In the genomic region with DNA sequence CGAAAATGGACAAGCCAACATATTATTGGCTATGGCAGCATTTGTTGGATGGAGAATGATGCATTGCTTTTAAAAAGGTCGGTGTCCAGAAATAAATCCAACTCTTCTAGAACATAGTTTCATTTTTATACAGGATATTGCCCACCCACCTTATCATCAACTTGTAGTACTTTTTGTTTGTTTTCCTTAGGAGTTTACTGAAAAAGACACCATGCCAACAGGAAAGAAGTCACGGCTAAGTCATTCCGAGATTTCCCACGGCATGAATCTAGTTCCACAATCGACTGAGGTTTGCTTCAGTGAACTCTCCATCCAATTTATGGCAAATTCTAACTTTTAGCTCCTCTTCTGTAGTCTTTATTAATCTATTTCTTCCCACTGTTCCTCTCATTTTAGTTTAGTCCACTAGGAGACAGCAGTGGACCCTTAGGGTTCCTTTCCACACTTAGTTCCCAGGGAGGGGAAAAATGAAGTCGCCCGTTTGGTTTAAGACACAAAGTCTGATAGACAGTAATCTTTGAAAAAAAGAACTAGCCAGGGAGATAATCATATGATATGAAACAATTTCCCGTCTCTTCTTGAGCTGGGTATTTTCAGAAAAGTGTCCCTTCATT, we compare ENCODE assay signal across 18 cellular contexts.
DNase-seq lines count a peak whose midpoint lies in the region; ATAC-seq and TF ChIP-seq lines count a peak whose summit lies in the region.
"Had no signal": no experiment of that assay in that cellular context is flagged by ENCODE, and none has a peak within 500 bp of the region (broad histone marks: within the 10 kb centered on the region; RNA-seq: fewer than 3 reads in every experiment).

No MANE protein-coding gene starts in this region.

- H3K9me3 Mint-ChIP-seq in osteocyte (ENCODE audit: unreplicated experiment) = no peaks in the 10 kb centered on the region
- H3K9me3 Mint-ChIP-seq: activated CD4-positive, alpha-beta memory T cell treated with anti-CD3 and anti-CD28 coated beads, Interleukin-2, amount 10 ng/mL, durations not matched to agents 7 days and 5 days; activated T-cell treated with anti-CD3 and anti-CD28 coated beads, Interleukin-2, amount 50 U/mL, for 72 hours; effector memory CD8-positive, alpha-beta T cell had no signal

- DNase-seq in H7 = peak; percentile 32
- DNase-seq in PC-9 = no peak
- no peak for DNase-seq in epithelial cell of esophagus (ENCODE audit: low read depth)
- DNase-seq in osteocyte (ENCODE audit: extremely low spot score, unreplicated experiment) = no peak
- no peak for DNase-seq in AG20443 (ENCODE audit: low spot score)
- no peak for DNase-seq in EL
- no peak for DNase-seq in HK-2 (ENCODE audit: unreplicated experiment)
- DNase-seq: activated CD4-positive, alpha-beta memory T cell treated with anti-CD3 and anti-CD28 coated beads, Interleukin-2, amount 10 ng/mL, durations not matched to agents 7 days and 5 days; activated T-cell treated with anti-CD3 and anti-CD28 coated beads, Interleukin-2, amount 50 U/mL, for 72 hours; Calu3; effector memory CD8-positive, alpha-beta T cell; gastrocnemius medialis; left ventricle myocardium inferior; NCI-H1417 treated with DMSO at 0.1 percent for 48 hours; pancreas; T-helper 1 cell had no signal

- H3K79me2 ChIP-seq in PC-9 (ENCODE audit: low read depth) = no peaks in the 10 kb centered on the region

- H3K27me3 Mint-ChIP-seq in osteocyte (ENCODE audit: unreplicated experiment) = no peaks in the 10 kb centered on the region
- H3K27me3 Mint-ChIP-seq: activated CD4-positive, alpha-beta memory T cell treated with anti-CD3 and anti-CD28 coated beads, Interleukin-2, amount 10 ng/mL, durations not matched to agents 7 days and 5 days; activated naive CD8-positive, alpha-beta T cell; effector memory CD8-positive, alpha-beta T cell had no signal

- POLR2A ChIA-PET in PC-9 (lab: Charles Lee; ENCODE audit: unreplicated experiment) = interaction anchor here (0.7 kb wide), 1 partner anchor 200 kb away, joined by 7 read pairs; no protein-coding TSS in a partner anchor

- 0 out of 2 replicates have a peak, but pooled peaks have one; percentile 14 for TF ChIP-seq CTCF in PC-9 (conservative IDR thresholded peaks at IDR 0.05)
- TF ChIP-seq CTCF in epithelial cell of esophagus (IDR thresholded peaks at IDR 0.05; ENCODE audit: insufficient read depth, low read depth, low read length, missing control alignments) = peak; percentile 5
- peak; percentile 16 for TF ChIP-seq CTCF in osteocyte (IDR thresholded peaks at IDR 0.05)

- H3K4me3 Mint-ChIP-seq in osteocyte (ENCODE audit: unreplicated experiment) = no peak overlapping the region
- H3K4me3 Mint-ChIP-seq: activated CD4-positive, alpha-beta memory T cell treated with anti-CD3 and anti-CD28 coated beads, Interleukin-2, amount 10 ng/mL, durations not matched to agents 7 days and 5 days; activated naive CD8-positive, alpha-beta T cell; activated T-cell treated with anti-CD3 and anti-CD28 coated beads, Interleukin-2, amount 50 U/mL, for 72 hours; effector memory CD8-positive, alpha-beta T cell had no signal

- ATAC-seq in HG03025 (IDR thresholded peaks at IDR 0.05; ENCODE audit: low FRiP score, unreplicated experiment) = no peak
- ATAC-seq: activated T-cell treated with anti-CD3 and anti-CD28 coated beads, Interleukin-2, amount 50 U/mL, for 72 hours; effector memory CD8-positive, alpha-beta T cell; gastrocnemius medialis; pancreas had no signal

- no peaks in the 10 kb centered on the region for H3K27me3 ChIP-seq in H7 (ENCODE audit: control insufficient read depth, insufficient read depth, low read length)
- no peaks in the 10 kb centered on the region for H3K27me3 ChIP-seq in PC-9 (ENCODE audit: insufficient read depth, low read depth)
- H3K27me3 ChIP-seq: gastrocnemius medialis, pancreas had no signal

- H3K27ac ChIP-seq in PC-9 = no peak overlapping the region
- H3K27ac ChIP-seq: gastrocnemius medialis, left ventricle myocardium inferior, pancreas had no signal

- no TSS peak for BruUV-seq in PC-9 (replicated peaks; lab: Mats Ljungman, UMichigan)

- no peak overlapping the region for H3K4me2 ChIP-seq in PC-9

- no peaks in the 10 kb centered on the region for H3K4me1 ChIP-seq in PC-9 (replicated peaks; ENCODE audit: insufficient read depth)
- H3K4me1 ChIP-seq: gastrocnemius medialis, left ventricle myocardium inferior, pancreas had no signal

- intact Hi-C loops in PC-9 (cut with micrococcal nuclease; ENCODE audit: unreplicated experiment) = no loop called here

- H3K27ac Mint-ChIP-seq in osteocyte (ENCODE audit: unreplicated experiment) = no peak overlapping the region
- H3K27ac Mint-ChIP-seq: activated CD4-positive, alpha-beta memory T cell treated with anti-CD3 and anti-CD28 coated beads, Interleukin-2, amount 10 ng/mL, durations not matched to agents 7 days and 5 days; activated naive CD8-positive, alpha-beta T cell; activated T-cell treated with anti-CD3 and anti-CD28 coated beads, Interleukin-2, amount 50 U/mL, for 72 hours; effector memory CD8-positive, alpha-beta T cell had no signal

- CTCF ChIA-PET in PC-9 (lab: Charles Lee) = no interaction called here

- no peaks in the 10 kb centered on the region for H3K9me3 ChIP-seq in PC-9 (ENCODE audit: insufficient read depth, low read depth)
- H3K9me3 ChIP-seq: gastrocnemius medialis, left ventricle myocardium inferior, pancreas had no signal

- H3F3A ChIP-seq in PC-9 (ENCODE audit: insufficient read depth, low read depth) = no peaks in the 10 kb centered on the region

- H3K4me1 Mint-ChIP-seq in osteocyte (ENCODE audit: unreplicated experiment) = peaks cover 16% of the 10 kb centered on the region
- H3K4me1 Mint-ChIP-seq: activated CD4-positive, alpha-beta memory T cell treated with anti-CD3 and anti-CD28 coated beads, Interleukin-2, amount 10 ng/mL, durations not matched to agents 7 days and 5 days had no signal

- H3K4me3 ChIP-seq in H7 (ENCODE audit: insufficient read depth, low read depth, low read length) (no peak overlapping the region), PC-9 (no peak overlapping the region), epithelial cell of esophagus (ENCODE audit: low read length) (no peak overlapping the region)
- H3K4me3 ChIP-seq: gastrocnemius medialis, left ventricle myocardium inferior, pancreas had no signal

- 0 out of 2 replicates have a peak, but pooled peaks cover 5% of the 10 kb centered on the region for H4K20me1 ChIP-seq in PC-9 (ENCODE audit: insufficient read depth)

- H3K36me3 Mint-ChIP-seq in osteocyte (ENCODE audit: unreplicated experiment) = peaks cover 2% of the 10 kb centered on the region

- H3K36me3 ChIP-seq in H7 (replicated peaks; ENCODE audit: control insufficient read depth, insufficient read depth, low read length) (no peaks in the 10 kb centered on the region), PC-9 (ENCODE audit: low read depth) (no peaks in the 10 kb centered on the region)
- H3K36me3 ChIP-seq: gastrocnemius medialis, left ventricle myocardium inferior, pancreas had no signal

- no peak overlapping the region for H2AFZ ChIP-seq in PC-9

- no peaks in the 10 kb centered on the region; the same call in 1 of the 2 replicates for H3K9me2 ChIP-seq in PC-9 (ENCODE audit: insufficient read depth)
